ENCODE assay signal across 16 cellular contexts in genomic region chr9:100715100-100715379, GRCh38.
DNase-seq lines count a peak whose midpoint lies in the region; ATAC-seq and TF ChIP-seq lines count a peak whose summit lies in the region.
"Had no signal": no experiment of that assay in that cellular context is flagged by ENCODE, and none has a peak within 500 bp of the region (broad histone marks: within the 10 kb centered on the region; RNA-seq: fewer than 3 reads in every experiment).

No MANE protein-coding gene starts in this region.

- H3K36me3 Mint-ChIP-seq in GM23338 (ENCODE audit: low read depth): peaks cover 24% of the 10 kb centered on the region
- H3K36me3 Mint-ChIP-seq in CD4-positive, alpha-beta memory T cell: no peaks in the 10 kb centered on the region
- H3K36me3 Mint-ChIP-seq: CD4-positive, CD25-positive, alpha-beta regulatory T cell had no signal

- H3K27me3 ChIP-seq in GM23338 (ENCODE audit: insufficient read depth): no peaks in the 10 kb centered on the region
- no peaks in the 10 kb centered on the region for H3K27me3 ChIP-seq in CD4-positive, alpha-beta memory T cell (ENCODE audit: insufficient read depth, low read length)
- H3K27me3 ChIP-seq: Peyer's patch had no signal

- POLR2A ChIA-PET in CD4-positive, alpha-beta memory T cell (lab: Charles Lee; ENCODE audit: partially characterized antibody): no interaction called here

- no peaks in the 10 kb centered on the region for H3F3A ChIP-seq in GM23338 (replicated peaks; ENCODE audit: low read depth)

- H3K4me1 Mint-ChIP-seq in GM23338: no peaks in the 10 kb centered on the region
- H3K4me1 Mint-ChIP-seq in CD4-positive, alpha-beta memory T cell: no peaks in the 10 kb centered on the region
- H3K4me1 Mint-ChIP-seq: B cell; CD4-positive, CD25-positive, alpha-beta regulatory T cell had no signal

- DNase-seq in NCI-H2227 (lab: John Stamatoyannopoulos, UW; ENCODE audit: unreplicated experiment) (peak; percentile 26), NCI-H2227 treated with DMSO at 0.1 percent for 48 hours (lab: John Stamatoyannopoulos, UW) (no peak), GM23338 (ENCODE audit: low spot score) (no peak), astrocyte of the hippocampus (ENCODE audit: low read depth, low spot score) (peak; percentile 50), putamen (ENCODE audit: low spot score) (peak; percentile 32), DMS53 (lab: John Stamatoyannopoulos, UW) (no peak), NCI-H2081 treated with DMSO at 0.1 percent for 48 hours (lab: John Stamatoyannopoulos, UW) (no peak)
- DNase-seq in CD4-positive, alpha-beta memory T cell: no peak
- DNase-seq: GOT3; NCI-H187 treated with DMSO at 0.1 percent for 48 hours; NK-92 treated with Interleukin-12 subunit alpha and Interleukin-12 subunit beta, amount 100 ng/mL, for 24 hours had no signal

- no peak overlapping the region for H3K4me2 ChIP-seq in GM23338
- H3K4me2 ChIP-seq: KMS-11 had no signal

- no peaks in the 10 kb centered on the region for H3K9me3 ChIP-seq in CD4-positive, alpha-beta memory T cell (ENCODE audit: control insufficient read depth in 1 of 2, low read length in 2 of 2)
- H3K9me3 ChIP-seq: Peyer's patch had no signal

- peaks cover 37% of the 10 kb centered on the region for H3K9me3 Mint-ChIP-seq in GM23338
- peaks cover 0 to 22% (median 6%) of the 10 kb centered on the region in 8 donors for H3K9me3 Mint-ChIP-seq in CD4-positive, alpha-beta memory T cell

- peaks cover 10% of the 10 kb centered on the region; the same call in 1 of the 2 replicates for H3K36me3 ChIP-seq in GM23338 (ENCODE audit: insufficient read depth)
- no peaks in the 10 kb centered on the region for H3K36me3 ChIP-seq in CD4-positive, alpha-beta memory T cell (ENCODE audit: insufficient read depth, low read length)
- H3K36me3 ChIP-seq: Peyer's patch had no signal

- H3K9me2 ChIP-seq in GM23338 (ENCODE audit: insufficient read depth): peaks cover 8% of the 10 kb centered on the region; the same call in 1 of the 2 replicates

- H3K27ac Mint-ChIP-seq in GM23338: no peak overlapping the region
- no peak overlapping the region for H3K27ac Mint-ChIP-seq in CD4-positive, alpha-beta memory T cell
- H3K27ac Mint-ChIP-seq: B cell; CD4-positive, CD25-positive, alpha-beta regulatory T cell had no signal

- no peak for ATAC-seq in GM23338

- H3K27me3 Mint-ChIP-seq in GM23338 (ENCODE audit: insufficient read depth, low read depth, poor library complexity): peaks cover 4% of the 10 kb centered on the region
- H3K27me3 Mint-ChIP-seq in CD4-positive, alpha-beta memory T cell: peaks cover 1 to 2% of the 10 kb centered on the region in 2 donors
- H3K27me3 Mint-ChIP-seq: B cell had no signal

- H3K4me3 Mint-ChIP-seq in GM23338: no peak overlapping the region
- H3K4me3 Mint-ChIP-seq in CD4-positive, alpha-beta memory T cell: no peak overlapping the region
- H3K4me3 Mint-ChIP-seq: B cell; CD4-positive, CD25-positive, alpha-beta regulatory T cell had no signal

- H4K20me1 ChIP-seq in GM23338 (replicated peaks; ENCODE audit: insufficient read depth): no peaks in the 10 kb centered on the region

- H3K4me3 ChIP-seq in GM23338: no peak overlapping the region
- H3K4me3 ChIP-seq in CD4-positive, alpha-beta memory T cell (ENCODE audit: low read length in 2 of 2): no peak overlapping the region
- H3K4me3 ChIP-seq: GM12878, Peyer's patch had no signal

- no peak overlapping the region for H3K27ac ChIP-seq in GM23338 (ENCODE audit: low read depth)
- H3K27ac ChIP-seq in CD4-positive, alpha-beta memory T cell (ENCODE audit: low read depth, low read length): no peak overlapping the region
- H3K27ac ChIP-seq: KMS-11, Peyer's patch had no signal

- 0 out of 2 replicates have a peak overlapping the region, but pooled peaks have one; percentile 6 for H2AFZ ChIP-seq in GM23338

- intact Hi-C loops in CD4-positive, alpha-beta memory T cell (cut with micrococcal nuclease): no loop called here

- CTCF ChIA-PET in CD4-positive, alpha-beta memory T cell (lab: Charles Lee; ENCODE audit: partially characterized antibody): interaction anchor here (1.0 to 1.6 kb wide), 2 partner anchors 597 to 814 kb away, joined by 3 to 8 read pairs; no protein-coding TSS in a partner anchor

- no peak for TF ChIP-seq CTCF in GM23338 (conservative IDR thresholded peaks at IDR 0.05; ENCODE audit: low read depth in 2 of 2)

- no peaks in the 10 kb centered on the region for H3K79me2 ChIP-seq in GM23338 (replicated peaks; ENCODE audit: insufficient read depth)

- H3K4me1 ChIP-seq in GM23338 (ENCODE audit: insufficient read depth): no peaks in the 10 kb centered on the region
- H3K4me1 ChIP-seq in CD4-positive, alpha-beta memory T cell (ENCODE audit: insufficient read depth, low read length): no peaks in the 10 kb centered on the region
- H3K4me1 ChIP-seq: Peyer's patch had no signal

TF ChIP-seq in GM23338, 12 proteins besides CTCF, POLR2A, EP300 and RAD21:
- TF ChIP-seq CREB1 (CRISPR knock-in tag; IDR thresholded peaks at IDR 0.05; ENCODE audit: low read depth): no peak
- TF ChIP-seq ZNF114 (CRISPR knock-in tag; IDR thresholded peaks at IDR 0.05): no peak
- TF ChIP-seq POLR2AphosphoS5 (IDR thresholded peaks at IDR 0.05; ENCODE audit: low read depth): no peak
- no peak for TF ChIP-seq ZNF462 (CRISPR knock-in tag; IDR thresholded peaks at IDR 0.05)
- no peak for TF ChIP-seq NANOG (IDR thresholded peaks at IDR 0.05; ENCODE audit: borderline replicate concordance)
- no peak for TF ChIP-seq ETS1 (IDR thresholded peaks at IDR 0.05)
- TF ChIP-seq EZH2 (IDR thresholded peaks at IDR 0.05; ENCODE audit: low read depth, unreplicated experiment): no peak

Comparison
In these comparisons a context has a peak if more than half of its experiments do, and no peak if none do; other contexts are left out.
1. DNase-seq: peak in NCI-H2227 (single experiment), astrocyte of the hippocampus (single experiment) and putamen (single experiment); none in NCI-H2227 treated with DMSO at 0.1 percent for 48 hours (single experiment), GM23338 (single experiment), DMS53 (single experiment), NCI-H2081 treated with DMSO at 0.1 percent for 48 hours (single experiment) and CD4-positive, alpha-beta memory T cell (0 of 5).